In the genomic region with DNA sequence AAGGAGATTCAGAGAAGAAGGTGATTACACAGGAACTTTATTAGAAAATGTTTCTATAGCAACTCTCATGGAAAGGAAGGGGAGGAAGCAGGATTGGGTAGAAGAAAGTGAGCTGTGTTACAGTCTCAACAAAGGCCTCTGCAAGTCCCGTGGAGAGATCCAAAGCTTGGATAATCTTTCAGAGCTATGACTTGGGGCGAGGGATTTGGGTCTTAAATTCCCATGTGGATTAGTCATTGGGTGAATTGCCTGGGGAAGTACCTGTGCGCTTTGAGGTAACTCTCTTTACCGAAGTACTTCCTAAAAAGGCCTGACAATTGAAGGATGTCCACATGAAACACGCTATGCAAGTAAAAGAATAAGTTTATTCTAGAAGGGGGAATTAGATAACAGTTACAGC, we compare ENCODE assay signal across 1 cellular context.
TF ChIP-seq lines count a peak whose summit lies in the region.

No MANE protein-coding gene starts in this region.

TF ChIP-seq in GM23338, 12 proteins besides CTCF, POLR2A, EP300 and RAD21 (continued from another document):
- TF ChIP-seq, protein P1, sequence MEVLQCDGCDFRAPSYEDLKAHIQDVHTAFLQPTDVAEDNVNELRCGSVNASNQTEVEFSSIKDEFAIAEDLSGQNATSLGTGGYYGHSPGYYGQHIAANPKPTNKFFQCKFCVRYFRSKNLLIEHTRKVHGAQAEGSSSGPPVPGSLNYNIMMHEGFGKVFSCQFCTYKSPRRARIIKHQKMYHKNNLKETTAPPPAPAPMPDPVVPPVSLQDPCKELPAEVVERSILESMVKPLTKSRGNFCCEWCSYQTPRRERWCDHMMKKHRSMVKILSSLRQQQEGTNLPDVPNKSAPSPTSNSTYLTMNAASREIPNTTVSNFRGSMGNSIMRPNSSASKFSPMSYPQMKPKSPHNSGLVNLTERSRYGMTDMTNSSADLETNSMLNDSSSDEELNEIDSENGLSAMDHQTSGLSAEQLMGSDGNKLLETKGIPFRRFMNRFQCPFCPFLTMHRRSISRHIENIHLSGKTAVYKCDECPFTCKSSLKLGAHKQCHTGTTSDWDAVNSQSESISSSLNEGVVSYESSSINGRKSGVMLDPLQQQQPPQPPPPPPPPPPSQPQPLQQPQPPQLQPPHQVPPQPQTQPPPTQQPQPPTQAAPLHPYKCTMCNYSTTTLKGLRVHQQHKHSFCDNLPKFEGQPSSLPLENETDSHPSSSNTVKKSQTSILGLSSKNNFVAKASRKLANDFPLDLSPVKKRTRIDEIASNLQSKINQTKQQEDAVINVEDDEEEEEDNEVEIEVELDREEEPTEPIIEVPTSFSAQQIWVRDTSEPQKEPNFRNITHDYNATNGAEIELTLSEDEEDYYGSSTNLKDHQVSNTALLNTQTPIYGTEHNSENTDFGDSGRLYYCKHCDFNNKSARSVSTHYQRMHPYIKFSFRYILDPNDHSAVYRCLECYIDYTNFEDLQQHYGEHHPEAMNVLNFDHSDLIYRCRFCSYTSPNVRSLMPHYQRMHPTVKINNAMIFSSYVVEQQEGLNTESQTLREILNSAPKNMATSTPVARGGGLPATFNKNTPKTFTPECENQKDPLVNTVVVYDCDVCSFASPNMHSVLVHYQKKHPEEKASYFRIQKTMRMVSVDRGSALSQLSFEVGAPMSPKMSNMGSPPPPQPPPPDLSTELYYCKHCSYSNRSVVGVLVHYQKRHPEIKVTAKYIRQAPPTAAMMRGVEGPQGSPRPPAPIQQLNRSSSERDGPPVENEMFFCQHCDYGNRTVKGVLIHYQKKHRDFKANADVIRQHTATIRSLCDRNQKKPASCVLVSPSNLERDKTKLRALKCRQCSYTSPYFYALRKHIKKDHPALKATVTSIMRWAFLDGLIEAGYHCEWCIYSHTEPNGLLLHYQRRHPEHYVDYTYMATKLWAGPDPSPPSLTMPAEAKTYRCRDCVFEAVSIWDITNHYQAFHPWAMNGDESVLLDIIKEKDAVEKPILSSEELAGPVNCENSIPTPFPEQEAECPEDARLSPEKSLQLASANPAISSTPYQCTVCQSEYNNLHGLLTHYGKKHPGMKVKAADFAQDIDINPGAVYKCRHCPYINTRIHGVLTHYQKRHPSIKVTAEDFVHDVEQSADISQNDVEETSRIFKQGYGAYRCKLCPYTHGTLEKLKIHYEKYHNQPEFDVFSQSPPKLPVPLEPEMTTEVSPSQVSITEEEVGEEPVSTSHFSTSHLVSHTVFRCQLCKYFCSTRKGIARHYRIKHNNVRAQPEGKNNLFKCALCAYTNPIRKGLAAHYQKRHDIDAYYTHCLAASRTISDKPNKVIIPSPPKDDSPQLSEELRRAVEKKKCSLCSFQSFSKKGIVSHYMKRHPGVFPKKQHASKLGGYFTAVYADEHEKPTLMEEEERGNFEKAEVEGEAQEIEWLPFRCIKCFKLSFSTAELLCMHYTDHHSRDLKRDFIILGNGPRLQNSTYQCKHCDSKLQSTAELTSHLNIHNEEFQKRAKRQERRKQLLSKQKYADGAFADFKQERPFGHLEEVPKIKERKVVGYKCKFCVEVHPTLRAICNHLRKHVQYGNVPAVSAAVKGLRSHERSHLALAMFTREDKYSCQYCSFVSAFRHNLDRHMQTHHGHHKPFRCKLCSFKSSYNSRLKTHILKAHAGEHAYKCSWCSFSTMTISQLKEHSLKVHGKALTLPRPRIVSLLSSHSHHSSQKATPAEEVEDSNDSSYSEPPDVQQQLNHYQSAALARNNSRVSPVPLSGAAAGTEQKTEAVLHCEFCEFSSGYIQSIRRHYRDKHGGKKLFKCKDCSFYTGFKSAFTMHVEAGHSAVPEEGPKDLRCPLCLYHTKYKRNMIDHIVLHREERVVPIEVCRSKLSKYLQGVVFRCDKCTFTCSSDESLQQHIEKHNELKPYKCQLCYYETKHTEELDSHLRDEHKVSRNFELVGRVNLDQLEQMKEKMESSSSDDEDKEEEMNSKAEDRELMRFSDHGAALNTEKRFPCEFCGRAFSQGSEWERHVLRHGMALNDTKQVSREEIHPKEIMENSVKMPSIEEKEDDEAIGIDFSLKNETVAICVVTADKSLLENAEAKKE (CRISPR knock-in tag; IDR thresholded peaks at IDR 0.05) = no peak
- no peak for TF ChIP-seq EZH2phosphoT487 (IDR thresholded peaks at IDR 0.05; ENCODE audit: unreplicated experiment)
- TF ChIP-seq JUNB (IDR thresholded peaks at IDR 0.05; ENCODE audit: unreplicated experiment) = no peak
- no peak for TF ChIP-seq ZNF114 (CRISPR knock-in tag; IDR thresholded peaks at IDR 0.05)
- TF ChIP-seq STAT1 (IDR thresholded peaks at IDR 0.05; ENCODE audit: unreplicated experiment) = no peak
- no peak for TF ChIP-seq NANOG (IDR thresholded peaks at IDR 0.05; ENCODE audit: borderline replicate concordance)
- no peak for TF ChIP-seq CREB1 (CRISPR knock-in tag; IDR thresholded peaks at IDR 0.05; ENCODE audit: low read depth)
- TF ChIP-seq POLR2AphosphoS5 (IDR thresholded peaks at IDR 0.05; ENCODE audit: low read depth) = no peak
TF ChIP-seq in GM23338: peak in this region for 0.
